In genomic region chr17:44007346-44008204, GRCh38 we compare ENCODE assay signal across 8 cellular contexts. TPM values are rescaled to one million over a fixed set of nuclear protein-coding genes. Genes with fewer than 3 reads are reported as not detected.
DNase-seq lines count a peak whose midpoint lies in the region; ATAC-seq, FAIRE-seq and TF ChIP-seq lines count a peak whose summit lies in the region.

No MANE protein-coding gene starts in this region.

- H3K9me3 ChIP-seq in adipocyte (ENCODE audit: control insufficient read depth, low read length) (no peaks in the 10 kb centered on the region), keratinocyte (ENCODE audit: control insufficient read depth, low read depth, low read length) (no peaks in the 10 kb centered on the region), thoracic aorta (no peaks in the 10 kb centered on the region)

- DNase-seq in AG10803 (ENCODE audit: low read depth) (no peak), adipocyte (ENCODE audit: low read depth) (peak; percentile 39), keratinocyte (ENCODE audit: low read depth, low spot score) (no peak), thoracic aorta (ENCODE audit: low spot score) (no peak), AML-193 (lab: John Stamatoyannopoulos, UW) (no peak)
- no peak for DNase-seq in stimulated activated CD4-positive, alpha-beta T cell treated with anti-CD3 and anti-CD28 coated beads, Interleukin-4, amount 100 ng/mL, for 24 hours

- ATAC-seq in HG02623 (IDR thresholded peaks at IDR 0.05; ENCODE audit: unreplicated experiment) (peak; percentile 6), thoracic aorta (ENCODE audit: insufficient number of reproducible peaks, low FRiP score, low read depth) (no peak), HG03095 (IDR thresholded peaks at IDR 0.05; ENCODE audit: unreplicated experiment) (no peak)

- TF ChIP-seq CTCF in AG10803 (conservative IDR thresholded peaks at IDR 0.05; ENCODE audit: low read length), result no peak
- TF ChIP-seq CTCF in keratinocyte (optimal IDR thresholded peaks at IDR 0.05 in 1 of 3, IDR thresholded peaks at IDR 0.05 in 1 of 3, conservative IDR thresholded peaks at IDR 0.05 in 1 of 3; ENCODE audit: extremely low read depth in 1 of 3, insufficient read depth in 2 of 3, low read length in 3 of 3), result no peak
- TF ChIP-seq CTCF in thoracic aorta (IDR thresholded peaks at IDR 0.05), result no peak

- H2AFZ ChIP-seq in keratinocyte (ENCODE audit: control insufficient read depth, low read length), result peak overlapping the region; percentile 78

- H3K79me2 ChIP-seq in keratinocyte (ENCODE audit: control insufficient read depth, insufficient read depth, low read length), result no peaks in the 10 kb centered on the region

- FAIRE-seq in keratinocyte (lab: Jason Lieb, UNC), result no peak

- H3K27me3 ChIP-seq in adipocyte (replicated peaks; ENCODE audit: control insufficient read depth, insufficient read depth, low read length), result no peaks in the 10 kb centered on the region
- no peaks in the 10 kb centered on the region for H3K27me3 ChIP-seq in keratinocyte (ENCODE audit: control insufficient read depth, extremely low read depth, insufficient read depth, low read length)
- peaks cover 5% of the 10 kb centered on the region for H3K27me3 ChIP-seq in thoracic aorta (replicated peaks; ENCODE audit: insufficient read depth)

- H3K4me3 ChIP-seq in AG10803 (ENCODE audit: low read length), result peak overlapping the region; percentile 74
- H3K4me3 ChIP-seq in adipocyte (ENCODE audit: low read length), result peak overlapping the region; percentile 81
- H3K4me3 ChIP-seq in keratinocyte (ENCODE audit: control insufficient read depth in 2 of 3, extremely low read depth in 1 of 3, insufficient read depth in 2 of 3, low read depth in 1 of 3, low read length in 3 of 3), result peak overlapping the region; percentile 53 to 85 (median 71)
- peak overlapping the region; percentile 90 for H3K4me3 ChIP-seq in thoracic aorta

- dilution Hi-C loops in keratinocyte (cut with MboI; ENCODE audit: extremely low pct_ligation_motif_present, low sequenced_read_pairs), result no loop called here

- H3K36me3 ChIP-seq in adipocyte (ENCODE audit: control insufficient read depth, insufficient read depth, low read length, severe bottlenecking) (peaks cover 7% of the 10 kb centered on the region), keratinocyte (ENCODE audit: control insufficient read depth in 2 of 2, extremely low read depth in 1 of 2, insufficient read depth in 2 of 2, low read length in 2 of 2) (peaks cover 9 to 11% of the 10 kb centered on the region in 2 experiments), thoracic aorta (peaks cover 3% of the 10 kb centered on the region)

- H3K4me1 ChIP-seq in adipocyte (ENCODE audit: control insufficient read depth, insufficient read depth, low read length), result peaks cover 48% of the 10 kb centered on the region
- peaks cover 25% of the 10 kb centered on the region for H3K4me1 ChIP-seq in keratinocyte (ENCODE audit: control insufficient read depth, extremely low read depth, insufficient read depth, low read length)
- peaks cover 26 to 38% of the 10 kb centered on the region in 2 donors for H3K4me1 ChIP-seq in thoracic aorta (ENCODE audit: control insufficient read depth in 1 of 2, low read depth in 2 of 2)

- H3K9ac ChIP-seq in adipocyte (ENCODE audit: low read length) (peak overlapping the region; percentile 77), keratinocyte (ENCODE audit: control insufficient read depth, extremely low read depth, insufficient read depth, low read length) (peak overlapping the region; percentile 69)

- no peaks in the 10 kb centered on the region for H4K20me1 ChIP-seq in keratinocyte (ENCODE audit: control insufficient read depth, extremely low read depth, insufficient read depth, low read length)

- H3K4me2 ChIP-seq in keratinocyte (ENCODE audit: control insufficient read depth, extremely low read depth, insufficient read depth, low read depth, low read length), result peak overlapping the region; percentile 94

- no peaks in the 10 kb centered on the region for H3K9me1 ChIP-seq in keratinocyte (ENCODE audit: control insufficient read depth, extremely low read depth, insufficient read depth, low read length)

- H3K27ac ChIP-seq in keratinocyte (ENCODE audit: control insufficient read depth, insufficient read depth, low read length) (peak overlapping the region; percentile 20), thoracic aorta (peak overlapping the region in 1 of 2 donors; percentile 41)

RNA-seq across cellular contexts. Expression of gene NAGS, which starts 3.2 kb away (rescaled TPM):
- polyA plus RNA-seq in keratinocyte, result 1.4 to 1.8 TPM (median 1.8 TPM) in 3 replicates
- 0.22 TPM for polyA plus RNA-seq in keratinocyte (2011; ENCODE audit: low read depth)
- 0.73 and 0.90 TPM in 2 replicates for polyA plus RNA-seq in keratinocyte (2011; cell fraction: cytosol; rRNA removed)
- polyA plus RNA-seq in keratinocyte (2011; cell fraction: nucleus; rRNA removed), result 1.3 and 1.4 TPM in 2 replicates
- polyA plus RNA-seq in keratinocyte (2012; ENCODE audit: low replicate concordance), result 1.3 and 1.8 TPM in 2 replicates
- polyA minus RNA-seq in keratinocyte, result 0.63 to 1.0 TPM (median 0.77 TPM) in 3 replicates
- 0.96 TPM for polyA minus RNA-seq in keratinocyte (2011; cell fraction: cytosol; rRNA and poly(A)+ RNA removed)
- polyA minus RNA-seq in keratinocyte (2011; cell fraction: nucleus; rRNA and poly(A)+ RNA removed), result 0.78 and 1.3 TPM in 2 replicates
- total RNA-seq in thoracic aorta, result under 1 TPM in 1 of 2 donors, not detected in 1; 0.92 TPM

RNA-seq across cellular contexts. Expression of gene TMEM101, which starts 7.2 kb away (rescaled TPM):
- 20.1 to 26.4 TPM (median 25.7 TPM) in 3 replicates for polyA plus RNA-seq in keratinocyte
- polyA plus RNA-seq in keratinocyte (2011; ENCODE audit: low read depth), result 6.2 TPM
- polyA plus RNA-seq in keratinocyte (2011; cell fraction: cytosol; rRNA removed), result 11.0 and 19.7 TPM in 2 replicates
- polyA plus RNA-seq in keratinocyte (2011; cell fraction: nucleus; rRNA removed), result 27.9 and 30.5 TPM in 2 replicates
- polyA plus RNA-seq in keratinocyte (2012; ENCODE audit: low replicate concordance), result 23.1 and 23.7 TPM in 2 replicates
- 20.8 to 27.7 TPM (median 23.6 TPM) in 3 replicates for polyA minus RNA-seq in keratinocyte
- polyA minus RNA-seq in keratinocyte (2011; cell fraction: cytosol; rRNA and poly(A)+ RNA removed), result 20.5 TPM
- 16.8 and 19.4 TPM in 2 replicates for polyA minus RNA-seq in keratinocyte (2011; cell fraction: nucleus; rRNA and poly(A)+ RNA removed)
- total RNA-seq in thoracic aorta, result 10 to 100 TPM; 21.9 to 24.4 TPM

RNA-seq across cellular contexts. Expression of gene PYY, which starts 53.8 kb away (rescaled TPM):
- not detected in 3 replicates for polyA plus RNA-seq in keratinocyte
- polyA plus RNA-seq in keratinocyte (2011; ENCODE audit: low read depth), result not detected
- polyA plus RNA-seq in keratinocyte (2011; cell fraction: cytosol; rRNA removed), result not detected in 2 replicates
- polyA plus RNA-seq in keratinocyte (2011; cell fraction: nucleus; rRNA removed), result not detected in 2 replicates
- polyA plus RNA-seq in keratinocyte (2012; ENCODE audit: low replicate concordance), result not detected in 2 replicates
- polyA minus RNA-seq in keratinocyte, result not detected in 3 replicates
- polyA minus RNA-seq in keratinocyte (2011; cell fraction: cytosol; rRNA and poly(A)+ RNA removed), result not detected
- polyA minus RNA-seq in keratinocyte (2011; cell fraction: nucleus; rRNA and poly(A)+ RNA removed), result not detected in 2 replicates
- not detected for total RNA-seq in thoracic aorta

RNA-seq across cellular contexts. Expression of gene LSM12, which starts 58.9 kb away (rescaled TPM):
- 40.1 to 74.3 TPM (median 49.5 TPM) in 3 replicates for polyA plus RNA-seq in keratinocyte
- polyA plus RNA-seq in keratinocyte (2011; ENCODE audit: low read depth), result 32.5 TPM
- 44.1 and 59.8 TPM in 2 replicates for polyA plus RNA-seq in keratinocyte (2011; cell fraction: cytosol; rRNA removed)
- polyA plus RNA-seq in keratinocyte (2011; cell fraction: nucleus; rRNA removed), result 23.5 and 23.8 TPM in 2 replicates
- polyA plus RNA-seq in keratinocyte (2012; ENCODE audit: low replicate concordance), result 38.9 and 48.8 TPM in 2 replicates
- 38.0 to 89.3 TPM (median 75.4 TPM) in 3 replicates for polyA minus RNA-seq in keratinocyte
- 68.3 TPM for polyA minus RNA-seq in keratinocyte (2011; cell fraction: cytosol; rRNA and poly(A)+ RNA removed)
- 11.5 and 17.5 TPM in 2 replicates for polyA minus RNA-seq in keratinocyte (2011; cell fraction: nucleus; rRNA and poly(A)+ RNA removed)
- 10 to 100 TPM; 24.9 to 30.8 TPM for total RNA-seq in thoracic aorta
